Comparison of ENCODE assay signal across 8 cellular contexts in genomic region chr15:36579792-36580431, GRCh38. TPM values are rescaled to one million over a fixed set of nuclear protein-coding genes. Genes with fewer than 3 reads are reported as not detected.
DNase-seq lines count a peak whose midpoint lies in the region; ATAC-seq and TF ChIP-seq lines count a peak whose summit lies in the region.

No MANE protein-coding gene starts in this region.

- intact Hi-C loops in colonic mucosa (cut with DNase I) = no loop called here
- intact Hi-C loops in testis (cut with DNase I; ENCODE audit: low total_unique reads) = no loop called here

- H3K27me3 ChIP-seq in colonic mucosa (no peaks in the 10 kb centered on the region), testis (no peaks in the 10 kb centered on the region)

- H3K4me1 ChIP-seq in colonic mucosa (no peaks in the 10 kb centered on the region), mesodermal cell (ENCODE audit: control insufficient read depth, insufficient read depth, low read length, poor library complexity, severe bottlenecking) (peaks cover 8% of the 10 kb centered on the region), testis (no peaks in the 10 kb centered on the region)

- DNase-seq in activated CD4-positive, alpha-beta T cell treated with anti-CD3 and anti-CD28 coated beads for 4 hours = peak; percentile 24 to 26
- DNase-seq in activated CD4-positive, alpha-beta T cell treated with anti-CD3 and anti-CD28 coated beads, Interleukin-2, amount 50 U/mL, for 48 hours = no peak
- DNase-seq in RWPE1 (ENCODE audit: low spot score) = peak; percentile 27
- DNase-seq in colonic mucosa = no peak
- peak; percentile 52 for DNase-seq in testis
- DNase-seq in dermis blood vessel endothelial cell = no peak

- CTCF ChIA-PET in RWPE1 (lab: Yijun Ruan, JAX) = interaction anchor here (0.6 kb wide), 1 partner anchor 1184 kb away, joined by 3 read pairs; no protein-coding TSS in a partner anchor

- TF ChIP-seq POLR2A in testis (IDR thresholded peaks at IDR 0.05) = no peak

- H3K27ac ChIP-seq in RWPE1 = peak overlapping the region; percentile 76
- peak overlapping the region; percentile 72 for H3K27ac ChIP-seq in colonic mucosa
- no peak overlapping the region for H3K27ac ChIP-seq in mesodermal cell (ENCODE audit: low read depth, low read length, severe bottlenecking)
- peak overlapping the region in 1 of 2 donors; percentile 53 for H3K27ac ChIP-seq in testis

- H3K9me3 ChIP-seq in colonic mucosa = no peaks in the 10 kb centered on the region
- H3K9me3 ChIP-seq in mesodermal cell (ENCODE audit: control insufficient read depth, low read length) = no peaks in the 10 kb centered on the region
- H3K9me3 ChIP-seq in testis = no peaks in the 10 kb centered on the region

- peak overlapping the region; percentile 60 for H3K4me3 ChIP-seq in colonic mucosa
- H3K4me3 ChIP-seq in mesodermal cell (ENCODE audit: extremely low read depth, insufficient read depth, low read length, poor library complexity, severe bottlenecking) = peak overlapping the region; percentile 38
- H3K4me3 ChIP-seq in testis = peak overlapping the region; percentile 66 to 74

- TF ChIP-seq CTCF in RWPE1 (conservative IDR thresholded peaks at IDR 0.05; ENCODE audit: low read depth) (no peak), colonic mucosa (IDR thresholded peaks at IDR 0.05) (no peak), testis (IDR thresholded peaks at IDR 0.05) (no peak)

- H3K9ac ChIP-seq in colonic mucosa (ENCODE audit: low read depth in 2 of 2, low read length in 2 of 2) = peak overlapping the region; percentile 59 to 84

- H3K36me3 ChIP-seq in colonic mucosa (no peaks in the 10 kb centered on the region), mesodermal cell (ENCODE audit: control insufficient read depth, insufficient read depth, low read length) (no peaks in the 10 kb centered on the region), testis (ENCODE audit: low read depth, missing control alignments) (no peaks in the 10 kb centered on the region)

- 80 to 85% methylated on average over 16 of the region's 17 CpGs for WGBS in mesodermal cell (ENCODE audit: insufficient coverage in 2 of 2), 2 experiments
- WGBS in testis, 2 donors = 26 to 42% methylated on average over 13 to 17 of the region's 17 CpGs

- POLR2A ChIA-PET in RWPE1 (lab: Yijun Ruan, JAX; ENCODE audit: low non-redundant PET) = interaction anchor here (0.7 kb wide), 1 partner anchor 12 kb away, joined by 3 read pairs; no protein-coding TSS in a partner anchor

- ATAC-seq in HG02885 (IDR thresholded peaks at IDR 0.05; ENCODE audit: poor library complexity, unreplicated experiment) = peak; percentile 35

RNA-seq across cellular contexts. Expression of gene CDIN1, which starts 0.5 kb away (rescaled TPM):
- 1 to 10 TPM; 4.2 to 8.5 TPM for total RNA-seq in colonic mucosa
- 13.5 TPM for polyA plus RNA-seq in mesodermal cell (2013, experiment 1 of 2)
- 13.4 TPM for polyA plus RNA-seq in mesodermal cell (2013, experiment 2 of 2)
- total RNA-seq in testis = 10 to 100 TPM; 13.1 to 16.9 TPM
- polyA plus RNA-seq in testis (ENCODE audit: insufficient read depth, low read depth, low replicate concordance) = 20.7 TPM
- 3.9 and 6.5 TPM in 2 replicates for total RNA-seq in dermis blood vessel endothelial cell

Comparison
In these comparisons a context has a peak if more than half of its experiments do, and no peak if none do; other contexts are left out.
1. DNase-seq: peak in activated CD4-positive, alpha-beta T cell treated with anti-CD3 and anti-CD28 coated beads for 4 hours (2 of 2), RWPE1 (single experiment) and testis (single experiment); none in activated CD4-positive, alpha-beta T cell treated with anti-CD3 and anti-CD28 coated beads, Interleukin-2, amount 50 U/mL, for 48 hours (0 of 2), colonic mucosa (single experiment) and dermis blood vessel endothelial cell (single experiment).
2. Peak in every context shown above with its lines, with median percentiles within 50 percentile points of each other: H3K4me3 ChIP-seq.